Comparison of ENCODE assay signal across 11 cellular contexts in genomic region chr20:10555865-10556308, GRCh38.
A peak's percentile ranks its signal among the peaks of the same experiment; 100 is the strongest.
DNase-seq lines count a peak whose midpoint lies in the region; ATAC-seq and TF ChIP-seq lines count a peak whose summit lies in the region.
"Had no signal": no experiment of that assay in that cellular context is flagged by ENCODE, and none has a peak within 500 bp of the region (broad histone marks: within the 10 kb centered on the region; RNA-seq: fewer than 3 reads in every experiment).

No MANE protein-coding gene starts in this region.

- peak overlapping the region; percentile 88 for H3K27ac ChIP-seq in brain microvascular endothelial cell
- peak overlapping the region; percentile 27 for H3K27ac ChIP-seq in vagina
- H3K27ac ChIP-seq: gastroesophageal sphincter, upper lobe of left lung had no signal

- H3K36me3 Mint-ChIP-seq in activated naive CD8-positive, alpha-beta T cell treated with anti-CD3 and anti-CD28 coated beads, Interleukin-2, amount 50 U/mL, for 24 hours (ENCODE audit: low read depth), result peaks cover 3% of the 10 kb centered on the region

- H3K4me3 ChIP-seq in brain microvascular endothelial cell (ENCODE audit: low read depth, low read length) (no peak overlapping the region), vagina (no peak overlapping the region)
- H3K4me3 ChIP-seq: gastroesophageal sphincter, upper lobe of left lung had no signal

- no peaks in the 10 kb centered on the region for H3K9me3 Mint-ChIP-seq in activated naive CD8-positive, alpha-beta T cell treated with anti-CD3 and anti-CD28 coated beads, Interleukin-2, amount 50 U/mL, for 24 hours
- H3K9me3 Mint-ChIP-seq: T-helper 2 cell treated with Interferon-gamma antibody and Interleukin-4, amounts not matched to agents 5 μg/mL and 100 μg/mL, for 36 hours had no signal

- no peak overlapping the region for H3K27ac Mint-ChIP-seq in activated naive CD8-positive, alpha-beta T cell treated with anti-CD3 and anti-CD28 coated beads, Interleukin-2, amount 50 U/mL, for 24 hours
- H3K27ac Mint-ChIP-seq: T-helper 2 cell treated with Interferon-gamma antibody and Interleukin-4, amounts not matched to agents 5 μg/mL and 100 μg/mL, for 36 hours had no signal

- peak; percentile 32 for DNase-seq in HT-29 (ENCODE audit: low spot score)
- peak; percentile 79 for DNase-seq in brain microvascular endothelial cell
- peak; percentile 77 for DNase-seq in iris pigment epithelial cell (ENCODE audit: low read depth)
- no peak for DNase-seq in vagina (ENCODE audit: extremely low spot score in 2 of 2)
- no peak for DNase-seq in activated naive CD8-positive, alpha-beta T cell treated with anti-CD3 and anti-CD28 coated beads, Interleukin-2, amount 50 U/mL, for 24 hours
- DNase-seq: NCI-H1105 treated with DMSO at 0.1 percent for 48 hours, upper lobe of left lung had no signal

- H3K27me3 ChIP-seq in brain microvascular endothelial cell (replicated peaks), result no peaks in the 10 kb centered on the region
- no peaks in the 10 kb centered on the region for H3K27me3 ChIP-seq in vagina
- H3K27me3 ChIP-seq: gastroesophageal sphincter, upper lobe of left lung had no signal

- no peaks in the 10 kb centered on the region for H3K9me3 ChIP-seq in vagina
- H3K9me3 ChIP-seq: gastroesophageal sphincter, upper lobe of left lung had no signal

- no peak overlapping the region for H3K4me3 Mint-ChIP-seq in activated naive CD8-positive, alpha-beta T cell treated with anti-CD3 and anti-CD28 coated beads, Interleukin-2, amount 50 U/mL, for 24 hours
- H3K4me3 Mint-ChIP-seq: T-helper 2 cell treated with Interferon-gamma antibody and Interleukin-4, amounts not matched to agents 5 μg/mL and 100 μg/mL, for 36 hours had no signal

- H3K27me3 Mint-ChIP-seq in activated naive CD8-positive, alpha-beta T cell treated with anti-CD3 and anti-CD28 coated beads, Interleukin-2, amount 50 U/mL, for 24 hours, result no peaks in the 10 kb centered on the region

- ATAC-seq in HG02981 (IDR thresholded peaks at IDR 0.05; ENCODE audit: unreplicated experiment) (no peak), HG03457 (IDR thresholded peaks at IDR 0.05; ENCODE audit: unreplicated experiment) (no peak)
- ATAC-seq in activated naive CD8-positive, alpha-beta T cell treated with anti-CD3 and anti-CD28 coated beads, Interleukin-2, amount 50 U/mL, for 24 hours, result no peak
- ATAC-seq: gastroesophageal sphincter had no signal

- in situ Hi-C loops in brain microvascular endothelial cell (cut with HindIII; ENCODE audit: low pct_ligation_motif_present, low sequenced_read_pairs), result no loop called here

- peaks cover 51% of the 10 kb centered on the region for H3K4me1 ChIP-seq in vagina

- TF ChIP-seq CTCF in brain microvascular endothelial cell (IDR thresholded peaks at IDR 0.05; ENCODE audit: low read depth, low read length, missing control alignments), result no peak
- no peak for TF ChIP-seq CTCF in vagina (IDR thresholded peaks at IDR 0.05)

- TF ChIP-seq POLR2A in vagina (IDR thresholded peaks at IDR 0.05), result no peak

- H3K36me3 ChIP-seq in brain microvascular endothelial cell (replicated peaks) (no peaks in the 10 kb centered on the region), vagina (no peaks in the 10 kb centered on the region)
- H3K36me3 ChIP-seq: gastroesophageal sphincter, upper lobe of left lung had no signal

- H3K4me1 Mint-ChIP-seq in activated naive CD8-positive, alpha-beta T cell treated with anti-CD3 and anti-CD28 coated beads, Interleukin-2, amount 50 U/mL, for 24 hours, result peaks cover 44% of the 10 kb centered on the region

- intact Hi-C loops in vagina (cut with DNase I), result loop anchor here (2.0 to 10.0 kb wide), 3 partner anchors 49 to 719 kb away; no protein-coding TSS in a partner anchor

Comparison
In these comparisons a context has a peak if more than half of its experiments do, and no peak if none do; other contexts are left out.
1. DNase-seq: peak in HT-29 (single experiment), brain microvascular endothelial cell (single experiment) and iris pigment epithelial cell (single experiment); none in vagina (0 of 2) and activated naive CD8-positive, alpha-beta T cell treated with anti-CD3 and anti-CD28 coated beads, Interleukin-2, amount 50 U/mL, for 24 hours (single experiment).